In genomic region chr10:95405655-95406054, GRCh38 we compare ENCODE assay signal across 18 cellular contexts.
"Had no signal": no experiment of that assay in that cellular context is flagged by ENCODE, and none has a peak within 500 bp of the region (broad histone marks: within the 10 kb centered on the region; RNA-seq: fewer than 3 reads in every experiment).

No MANE protein-coding gene starts in this region.

- H3K27ac ChIP-seq: colonic mucosa, epithelial cell of prostate had no signal

- DNase-seq: activated CD4-positive, alpha-beta T cell treated with anti-CD3 and anti-CD28 coated beads, Interleukin-2, amount 50 U/mL, for 48 hours; activated CD4-positive, CD25-positive, alpha-beta regulatory T cell treated with anti-CD3 and anti-CD28 coated beads, Interleukin-2, amount 50 U/mL, for 72 hours; activated effector memory CD4-positive, alpha-beta T cell treated with anti-CD3 and anti-CD28 coated beads, Interleukin-2, amount 50 U/mL, for 16 hours; activated T-cell treated with anti-CD3 and anti-CD28 coated beads, Interleukin-2, amount 50 U/mL, for 4 hours; amniotic stem cell; colonic mucosa; effector CD8-positive, alpha-beta T cell; glutamatergic neuron; left colon; nucleus accumbens; stimulated activated CD4-positive, alpha-beta T cell treated with anti-CD3 and anti-CD28 coated beads, Interleukin-12 subunit alpha, Interleukin-12 subunit beta, amount 100 ng/mL, for 4 hours; stimulated activated naive CD4-positive, alpha-beta T cell; SW 1271; uterus had no signal

- H3K9me3 ChIP-seq: colonic mucosa, uterus had no signal

- H3K36me3 ChIP-seq: colonic mucosa, uterus had no signal

- H3K4me3 ChIP-seq: colonic mucosa, uterus had no signal

- H3K27me3 ChIP-seq: colonic mucosa, uterus had no signal

- ATAC-seq: activated naive CD4-positive, alpha-beta T cell treated with anti-CD3 and anti-CD28 coated beads, Interleukin-2, amount 50 U/mL, for 72 hours; activated T-cell treated with anti-CD3 and anti-CD28 coated beads, Interleukin-2, amount 50 U/mL, for 4 hours; natural killer cell treated with Interleukin-12 subunit alpha and Interleukin-12 subunit beta and Interleukin-15 and Interleukin-18, amount 100 ng/mL, for 72 hours; sciatic nerve had no signal
